ENCODE assay signal across 1 cellular context in the genomic region with DNA sequence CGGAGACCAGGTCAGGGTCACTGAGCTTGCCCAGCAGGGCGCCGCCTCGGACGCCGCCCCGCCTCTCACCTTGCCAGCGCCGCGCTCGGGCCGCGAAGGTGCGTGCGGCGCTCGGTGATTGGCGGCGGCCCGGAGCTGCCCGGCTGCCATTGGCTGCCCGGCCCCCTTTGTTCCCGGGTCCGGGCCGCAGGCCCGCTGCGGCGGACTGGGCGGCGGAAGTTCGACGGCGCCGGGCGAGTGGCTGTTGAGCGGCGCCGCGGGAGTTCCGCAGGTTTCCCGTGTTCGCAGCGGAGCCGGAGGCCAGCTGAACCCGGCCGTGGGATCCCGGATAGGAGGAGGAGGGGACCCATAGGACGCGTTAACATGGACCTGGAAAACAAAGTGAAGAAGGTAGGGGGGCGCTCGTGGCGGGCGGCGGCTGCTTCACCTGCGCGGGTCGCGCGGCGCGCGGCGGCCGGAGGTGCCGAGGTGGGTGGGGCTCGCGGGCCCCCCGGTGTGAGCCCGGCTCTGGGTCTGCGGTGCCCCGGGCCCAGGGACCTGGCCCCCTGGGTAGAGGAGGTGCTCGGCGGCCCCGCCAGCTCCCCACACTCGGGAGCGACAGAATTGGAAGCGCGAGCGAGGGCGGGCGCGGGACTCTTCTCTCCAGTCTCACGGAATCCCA.
TF ChIP-seq lines count a peak whose summit lies in the region.

A gene with protein sequence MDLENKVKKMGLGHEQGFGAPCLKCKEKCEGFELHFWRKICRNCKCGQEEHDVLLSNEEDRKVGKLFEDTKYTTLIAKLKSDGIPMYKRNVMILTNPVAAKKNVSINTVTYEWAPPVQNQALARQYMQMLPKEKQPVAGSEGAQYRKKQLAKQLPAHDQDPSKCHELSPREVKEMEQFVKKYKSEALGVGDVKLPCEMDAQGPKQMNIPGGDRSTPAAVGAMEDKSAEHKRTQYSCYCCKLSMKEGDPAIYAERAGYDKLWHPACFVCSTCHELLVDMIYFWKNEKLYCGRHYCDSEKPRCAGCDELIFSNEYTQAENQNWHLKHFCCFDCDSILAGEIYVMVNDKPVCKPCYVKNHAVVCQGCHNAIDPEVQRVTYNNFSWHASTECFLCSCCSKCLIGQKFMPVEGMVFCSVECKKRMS (plus strand): TSS at position 195 of the 661 bp plus-strand sequence. CDS start 169 bp downstream, at position 364.

TF ChIP-seq in K562, 482 proteins besides CTCF, POLR2A, EP300 and RAD21 (continued from another document and continues in another):
- TF ChIP-seq, protein P1, sequence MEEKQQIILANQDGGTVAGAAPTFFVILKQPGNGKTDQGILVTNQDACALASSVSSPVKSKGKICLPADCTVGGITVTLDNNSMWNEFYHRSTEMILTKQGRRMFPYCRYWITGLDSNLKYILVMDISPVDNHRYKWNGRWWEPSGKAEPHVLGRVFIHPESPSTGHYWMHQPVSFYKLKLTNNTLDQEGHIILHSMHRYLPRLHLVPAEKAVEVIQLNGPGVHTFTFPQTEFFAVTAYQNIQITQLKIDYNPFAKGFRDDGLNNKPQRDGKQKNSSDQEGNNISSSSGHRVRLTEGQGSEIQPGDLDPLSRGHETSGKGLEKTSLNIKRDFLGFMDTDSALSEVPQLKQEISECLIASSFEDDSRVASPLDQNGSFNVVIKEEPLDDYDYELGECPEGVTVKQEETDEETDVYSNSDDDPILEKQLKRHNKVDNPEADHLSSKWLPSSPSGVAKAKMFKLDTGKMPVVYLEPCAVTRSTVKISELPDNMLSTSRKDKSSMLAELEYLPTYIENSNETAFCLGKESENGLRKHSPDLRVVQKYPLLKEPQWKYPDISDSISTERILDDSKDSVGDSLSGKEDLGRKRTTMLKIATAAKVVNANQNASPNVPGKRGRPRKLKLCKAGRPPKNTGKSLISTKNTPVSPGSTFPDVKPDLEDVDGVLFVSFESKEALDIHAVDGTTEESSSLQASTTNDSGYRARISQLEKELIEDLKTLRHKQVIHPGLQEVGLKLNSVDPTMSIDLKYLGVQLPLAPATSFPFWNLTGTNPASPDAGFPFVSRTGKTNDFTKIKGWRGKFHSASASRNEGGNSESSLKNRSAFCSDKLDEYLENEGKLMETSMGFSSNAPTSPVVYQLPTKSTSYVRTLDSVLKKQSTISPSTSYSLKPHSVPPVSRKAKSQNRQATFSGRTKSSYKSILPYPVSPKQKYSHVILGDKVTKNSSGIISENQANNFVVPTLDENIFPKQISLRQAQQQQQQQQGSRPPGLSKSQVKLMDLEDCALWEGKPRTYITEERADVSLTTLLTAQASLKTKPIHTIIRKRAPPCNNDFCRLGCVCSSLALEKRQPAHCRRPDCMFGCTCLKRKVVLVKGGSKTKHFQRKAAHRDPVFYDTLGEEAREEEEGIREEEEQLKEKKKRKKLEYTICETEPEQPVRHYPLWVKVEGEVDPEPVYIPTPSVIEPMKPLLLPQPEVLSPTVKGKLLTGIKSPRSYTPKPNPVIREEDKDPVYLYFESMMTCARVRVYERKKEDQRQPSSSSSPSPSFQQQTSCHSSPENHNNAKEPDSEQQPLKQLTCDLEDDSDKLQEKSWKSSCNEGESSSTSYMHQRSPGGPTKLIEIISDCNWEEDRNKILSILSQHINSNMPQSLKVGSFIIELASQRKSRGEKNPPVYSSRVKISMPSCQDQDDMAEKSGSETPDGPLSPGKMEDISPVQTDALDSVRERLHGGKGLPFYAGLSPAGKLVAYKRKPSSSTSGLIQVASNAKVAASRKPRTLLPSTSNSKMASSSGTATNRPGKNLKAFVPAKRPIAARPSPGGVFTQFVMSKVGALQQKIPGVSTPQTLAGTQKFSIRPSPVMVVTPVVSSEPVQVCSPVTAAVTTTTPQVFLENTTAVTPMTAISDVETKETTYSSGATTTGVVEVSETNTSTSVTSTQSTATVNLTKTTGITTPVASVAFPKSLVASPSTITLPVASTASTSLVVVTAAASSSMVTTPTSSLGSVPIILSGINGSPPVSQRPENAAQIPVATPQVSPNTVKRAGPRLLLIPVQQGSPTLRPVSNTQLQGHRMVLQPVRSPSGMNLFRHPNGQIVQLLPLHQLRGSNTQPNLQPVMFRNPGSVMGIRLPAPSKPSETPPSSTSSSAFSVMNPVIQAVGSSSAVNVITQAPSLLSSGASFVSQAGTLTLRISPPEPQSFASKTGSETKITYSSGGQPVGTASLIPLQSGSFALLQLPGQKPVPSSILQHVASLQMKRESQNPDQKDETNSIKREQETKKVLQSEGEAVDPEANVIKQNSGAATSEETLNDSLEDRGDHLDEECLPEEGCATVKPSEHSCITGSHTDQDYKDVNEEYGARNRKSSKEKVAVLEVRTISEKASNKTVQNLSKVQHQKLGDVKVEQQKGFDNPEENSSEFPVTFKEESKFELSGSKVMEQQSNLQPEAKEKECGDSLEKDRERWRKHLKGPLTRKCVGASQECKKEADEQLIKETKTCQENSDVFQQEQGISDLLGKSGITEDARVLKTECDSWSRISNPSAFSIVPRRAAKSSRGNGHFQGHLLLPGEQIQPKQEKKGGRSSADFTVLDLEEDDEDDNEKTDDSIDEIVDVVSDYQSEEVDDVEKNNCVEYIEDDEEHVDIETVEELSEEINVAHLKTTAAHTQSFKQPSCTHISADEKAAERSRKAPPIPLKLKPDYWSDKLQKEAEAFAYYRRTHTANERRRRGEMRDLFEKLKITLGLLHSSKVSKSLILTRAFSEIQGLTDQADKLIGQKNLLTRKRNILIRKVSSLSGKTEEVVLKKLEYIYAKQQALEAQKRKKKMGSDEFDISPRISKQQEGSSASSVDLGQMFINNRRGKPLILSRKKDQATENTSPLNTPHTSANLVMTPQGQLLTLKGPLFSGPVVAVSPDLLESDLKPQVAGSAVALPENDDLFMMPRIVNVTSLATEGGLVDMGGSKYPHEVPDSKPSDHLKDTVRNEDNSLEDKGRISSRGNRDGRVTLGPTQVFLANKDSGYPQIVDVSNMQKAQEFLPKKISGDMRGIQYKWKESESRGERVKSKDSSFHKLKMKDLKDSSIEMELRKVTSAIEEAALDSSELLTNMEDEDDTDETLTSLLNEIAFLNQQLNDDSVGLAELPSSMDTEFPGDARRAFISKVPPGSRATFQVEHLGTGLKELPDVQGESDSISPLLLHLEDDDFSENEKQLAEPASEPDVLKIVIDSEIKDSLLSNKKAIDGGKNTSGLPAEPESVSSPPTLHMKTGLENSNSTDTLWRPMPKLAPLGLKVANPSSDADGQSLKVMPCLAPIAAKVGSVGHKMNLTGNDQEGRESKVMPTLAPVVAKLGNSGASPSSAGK (IDR thresholded peaks at IDR 0.05) = peak; percentile 76; the same call in 1 of the 2 replicates
- TF ChIP-seq KLF13 (tag; IDR thresholded peaks at IDR 0.05; ENCODE audit: borderline replicate concordance, low read depth) = peak; percentile 63; the same call in 1 of the 2 replicates
- TF ChIP-seq, protein P2, sequence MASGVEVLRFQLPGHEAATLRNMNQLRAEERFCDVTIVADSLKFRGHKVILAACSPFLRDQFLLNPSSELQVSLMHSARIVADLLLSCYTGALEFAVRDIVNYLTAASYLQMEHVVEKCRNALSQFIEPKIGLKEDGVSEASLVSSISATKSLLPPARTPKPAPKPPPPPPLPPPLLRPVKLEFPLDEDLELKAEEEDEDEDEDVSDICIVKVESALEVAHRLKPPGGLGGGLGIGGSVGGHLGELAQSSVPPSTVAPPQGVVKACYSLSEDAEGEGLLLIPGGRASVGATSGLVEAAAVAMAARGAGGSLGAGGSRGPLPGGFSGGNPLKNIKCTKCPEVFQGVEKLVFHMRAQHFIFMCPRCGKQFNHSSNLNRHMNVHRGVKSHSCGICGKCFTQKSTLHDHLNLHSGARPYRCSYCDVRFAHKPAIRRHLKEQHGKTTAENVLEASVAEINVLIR (CRISPR knock-in tag; IDR thresholded peaks at IDR 0.05) = no peak
- no peak for TF ChIP-seq CBFA2T3 (IDR thresholded peaks at IDR 0.05)
- TF ChIP-seq RBM14 (IDR thresholded peaks at IDR 0.05; ENCODE audit: borderline replicate concordance, insufficient read depth, low read depth, low read length) = 0 out of 2 replicates have a peak, but pooled peaks have one; percentile 24
- peak; percentile 66 for TF ChIP-seq PCBP1 (IDR thresholded peaks at IDR 0.05; ENCODE audit: low read depth, low read length, poor library complexity, severe bottlenecking)
- peak; percentile 80 for TF ChIP-seq HNRNPLL (IDR thresholded peaks at IDR 0.05; ENCODE audit: low read depth, low read length, poor library complexity, severe bottlenecking)
- TF ChIP-seq XRCC5 (IDR thresholded peaks at IDR 0.05; ENCODE audit: low read depth, low read length) = no peak
- peak; percentile 99 for TF ChIP-seq CTBP1 (IDR thresholded peaks at IDR 0.05; ENCODE audit: borderline replicate concordance)
- TF ChIP-seq, protein P3, sequence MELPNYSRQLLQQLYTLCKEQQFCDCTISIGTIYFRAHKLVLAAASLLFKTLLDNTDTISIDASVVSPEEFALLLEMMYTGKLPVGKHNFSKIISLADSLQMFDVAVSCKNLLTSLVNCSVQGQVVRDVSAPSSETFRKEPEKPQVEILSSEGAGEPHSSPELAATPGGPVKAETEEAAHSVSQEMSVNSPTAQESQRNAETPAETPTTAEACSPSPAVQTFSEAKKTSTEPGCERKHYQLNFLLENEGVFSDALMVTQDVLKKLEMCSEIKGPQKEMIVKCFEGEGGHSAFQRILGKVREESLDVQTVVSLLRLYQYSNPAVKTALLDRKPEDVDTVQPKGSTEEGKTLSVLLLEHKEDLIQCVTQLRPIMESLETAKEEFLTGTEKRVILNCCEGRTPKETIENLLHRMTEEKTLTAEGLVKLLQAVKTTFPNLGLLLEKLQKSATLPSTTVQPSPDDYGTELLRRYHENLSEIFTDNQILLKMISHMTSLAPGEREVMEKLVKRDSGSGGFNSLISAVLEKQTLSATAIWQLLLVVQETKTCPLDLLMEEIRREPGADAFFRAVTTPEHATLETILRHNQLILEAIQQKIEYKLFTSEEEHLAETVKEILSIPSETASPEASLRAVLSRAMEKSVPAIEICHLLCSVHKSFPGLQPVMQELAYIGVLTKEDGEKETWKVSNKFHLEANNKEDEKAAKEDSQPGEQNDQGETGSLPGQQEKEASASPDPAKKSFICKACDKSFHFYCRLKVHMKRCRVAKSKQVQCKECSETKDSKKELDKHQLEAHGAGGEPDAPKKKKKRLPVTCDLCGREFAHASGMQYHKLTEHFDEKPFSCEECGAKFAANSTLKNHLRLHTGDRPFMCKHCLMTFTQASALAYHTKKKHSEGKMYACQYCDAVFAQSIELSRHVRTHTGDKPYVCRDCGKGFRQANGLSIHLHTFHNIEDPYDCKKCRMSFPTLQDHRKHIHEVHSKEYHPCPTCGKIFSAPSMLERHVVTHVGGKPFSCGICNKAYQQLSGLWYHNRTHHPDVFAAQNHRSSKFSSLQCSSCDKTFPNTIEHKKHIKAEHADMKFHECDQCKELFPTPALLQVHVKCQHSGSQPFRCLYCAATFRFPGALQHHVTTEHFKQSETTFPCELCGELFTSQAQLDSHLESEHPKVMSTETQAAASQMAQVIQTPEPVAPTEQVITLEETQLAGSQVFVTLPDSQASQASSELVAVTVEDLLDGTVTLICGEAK (IDR thresholded peaks at IDR 0.05) = peak; percentile 87
- TF ChIP-seq, protein P3 (CRISPR knock-in tag; IDR thresholded peaks at IDR 0.05) = no peak
- peak; percentile 41 to 71; a peak in 3 of 4 replicates for TF ChIP-seq NONO (IDR thresholded peaks at IDR 0.05; ENCODE audit: low read depth in 2 of 2, low read length in 1 of 2)
- TF ChIP-seq FOS (IDR thresholded peaks at IDR 0.05; ENCODE audit: extremely low read depth, insufficient read length) = peak; percentile 80
- peak; percentile 30; the same call in 1 of the 2 replicates for TF ChIP-seq GABPB1 (CRISPR knock-in tag; IDR thresholded peaks at IDR 0.05)
- TF ChIP-seq SRSF1 (IDR thresholded peaks at IDR 0.05; ENCODE audit: low read depth, low read length) = no peak
- peak; percentile 67 for TF ChIP-seq ATF7 (IDR thresholded peaks at IDR 0.05)
- TF ChIP-seq, protein P4, sequence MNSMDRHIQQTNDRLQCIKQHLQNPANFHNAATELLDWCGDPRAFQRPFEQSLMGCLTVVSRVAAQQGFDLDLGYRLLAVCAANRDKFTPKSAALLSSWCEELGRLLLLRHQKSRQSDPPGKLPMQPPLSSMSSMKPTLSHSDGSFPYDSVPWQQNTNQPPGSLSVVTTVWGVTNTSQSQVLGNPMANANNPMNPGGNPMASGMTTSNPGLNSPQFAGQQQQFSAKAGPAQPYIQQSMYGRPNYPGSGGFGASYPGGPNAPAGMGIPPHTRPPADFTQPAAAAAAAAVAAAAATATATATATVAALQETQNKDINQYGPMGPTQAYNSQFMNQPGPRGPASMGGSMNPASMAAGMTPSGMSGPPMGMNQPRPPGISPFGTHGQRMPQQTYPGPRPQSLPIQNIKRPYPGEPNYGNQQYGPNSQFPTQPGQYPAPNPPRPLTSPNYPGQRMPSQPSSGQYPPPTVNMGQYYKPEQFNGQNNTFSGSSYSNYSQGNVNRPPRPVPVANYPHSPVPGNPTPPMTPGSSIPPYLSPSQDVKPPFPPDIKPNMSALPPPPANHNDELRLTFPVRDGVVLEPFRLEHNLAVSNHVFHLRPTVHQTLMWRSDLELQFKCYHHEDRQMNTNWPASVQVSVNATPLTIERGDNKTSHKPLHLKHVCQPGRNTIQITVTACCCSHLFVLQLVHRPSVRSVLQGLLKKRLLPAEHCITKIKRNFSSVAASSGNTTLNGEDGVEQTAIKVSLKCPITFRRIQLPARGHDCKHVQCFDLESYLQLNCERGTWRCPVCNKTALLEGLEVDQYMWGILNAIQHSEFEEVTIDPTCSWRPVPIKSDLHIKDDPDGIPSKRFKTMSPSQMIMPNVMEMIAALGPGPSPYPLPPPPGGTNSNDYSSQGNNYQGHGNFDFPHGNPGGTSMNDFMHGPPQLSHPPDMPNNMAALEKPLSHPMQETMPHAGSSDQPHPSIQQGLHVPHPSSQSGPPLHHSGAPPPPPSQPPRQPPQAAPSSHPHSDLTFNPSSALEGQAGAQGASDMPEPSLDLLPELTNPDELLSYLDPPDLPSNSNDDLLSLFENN (IDR thresholded peaks at IDR 0.05; ENCODE audit: low read depth in 2 of 2, low read length in 2 of 2) = peak in 1 of 2 experiments; percentile 66; a peak in 2 of 4 replicates
- TF ChIP-seq NFE2 (IDR thresholded peaks at IDR 0.05; ENCODE audit: low read depth) = 0 out of 2 replicates have a peak, but pooled peaks have one; percentile 6
- TF ChIP-seq ZNF764 (CRISPR knock-in tag; IDR thresholded peaks at IDR 0.05; ENCODE audit: low read depth) = peak; percentile 83; the same call in 1 of the 2 replicates
